14 cellular contexts compared by ENCODE assay signal in genomic region chr19:7054635-7055368, GRCh38. TPM values are rescaled to one million over a fixed set of nuclear protein-coding genes. Genes with fewer than 3 reads are reported as not detected.
"Had no signal": no experiment of that assay in that cellular context is flagged by ENCODE, and none has a peak within 500 bp of the region (broad histone marks: within the 10 kb centered on the region; RNA-seq: fewer than 3 reads in every experiment).

No MANE protein-coding gene starts in this region.

RNA-seq across cellular contexts. Expression of gene MBD3L3, which starts 3.7 kb away (rescaled TPM):
- total RNA-seq: activated B cell treated with CpG ODN at 0.5 μM for 24 hours; activated CD4-positive, alpha-beta memory T cell treated with anti-CD3 and anti-CD28 coated beads, Interleukin-2, amount 10 ng/mL, durations not matched to agents 7 days and 5 days; activated CD4-positive, alpha-beta T cell treated with anti-CD3 and anti-CD28 coated beads, Interleukin-2, amount 10 ng/mL, durations not matched to agents 7 days and 5 days; activated CD8-positive, alpha-beta memory T cell treated with anti-CD3 and anti-CD28 coated beads, Interleukin-2, amount 10 ng/mL, durations not matched to agents 7 days and 5 days; activated naive CD4-positive, alpha-beta T cell treated with anti-CD3 and anti-CD28 coated beads for 36 hours; activated T-helper 1 cell treated with anti-CD3 and anti-CD28 coated beads, Interleukin-12 subunit alpha, Interleukin-12 subunit beta, Interleukin-2, Interleukin-4 antibody, amounts not matched to agents 30 ng/mL and 10 ng/mL and 1 ng/mL, durations not matched to agents 14 hours and 24 hours and 36 hours; activated T-helper 17 cell treated with anti-CD3 and anti-CD28 coated beads, Interleukin-2, amount 50 U/mL, for 72 hours; adrenal gland; aorta; astrocyte; body of pancreas; breast epithelium; cardiac septum; cerebellum had no signal
- polyA plus RNA-seq: adrenal gland, aorta had no signal

RNA-seq across cellular contexts. Expression of gene MBD3L2, which starts 5.7 kb away (rescaled TPM):
- total RNA-seq: activated B cell treated with CpG ODN at 0.5 μM for 24 hours; activated CD4-positive, alpha-beta memory T cell treated with anti-CD3 and anti-CD28 coated beads, Interleukin-2, amount 10 ng/mL, durations not matched to agents 7 days and 5 days; activated CD4-positive, alpha-beta T cell treated with anti-CD3 and anti-CD28 coated beads, Interleukin-2, amount 10 ng/mL, durations not matched to agents 7 days and 5 days; activated CD8-positive, alpha-beta memory T cell treated with anti-CD3 and anti-CD28 coated beads, Interleukin-2, amount 10 ng/mL, durations not matched to agents 7 days and 5 days; activated naive CD4-positive, alpha-beta T cell treated with anti-CD3 and anti-CD28 coated beads for 36 hours; activated T-helper 1 cell treated with anti-CD3 and anti-CD28 coated beads, Interleukin-12 subunit alpha, Interleukin-12 subunit beta, Interleukin-2, Interleukin-4 antibody, amounts not matched to agents 30 ng/mL and 10 ng/mL and 1 ng/mL, durations not matched to agents 14 hours and 24 hours and 36 hours; activated T-helper 17 cell treated with anti-CD3 and anti-CD28 coated beads, Interleukin-2, amount 50 U/mL, for 72 hours; adrenal gland; aorta; body of pancreas; breast epithelium; cardiac septum; cerebellum had no signal
- polyA plus RNA-seq: adrenal gland, aorta had no signal

RNA-seq across cellular contexts. Expression of gene MBD3L4, which starts 14.8 kb away (rescaled TPM):
- total RNA-seq: activated B cell treated with CpG ODN at 0.5 μM for 24 hours; activated CD4-positive, alpha-beta memory T cell treated with anti-CD3 and anti-CD28 coated beads, Interleukin-2, amount 10 ng/mL, durations not matched to agents 7 days and 5 days; activated CD4-positive, alpha-beta T cell treated with anti-CD3 and anti-CD28 coated beads, Interleukin-2, amount 10 ng/mL, durations not matched to agents 7 days and 5 days; activated CD8-positive, alpha-beta memory T cell treated with anti-CD3 and anti-CD28 coated beads, Interleukin-2, amount 10 ng/mL, durations not matched to agents 7 days and 5 days; activated naive CD4-positive, alpha-beta T cell treated with anti-CD3 and anti-CD28 coated beads for 36 hours; activated T-helper 1 cell treated with anti-CD3 and anti-CD28 coated beads, Interleukin-12 subunit alpha, Interleukin-12 subunit beta, Interleukin-2, Interleukin-4 antibody, amounts not matched to agents 30 ng/mL and 10 ng/mL and 1 ng/mL, durations not matched to agents 14 hours and 24 hours and 36 hours; activated T-helper 17 cell treated with anti-CD3 and anti-CD28 coated beads, Interleukin-2, amount 50 U/mL, for 72 hours; adrenal gland; aorta; astrocyte; body of pancreas; breast epithelium; cardiac septum; cerebellum had no signal
- polyA plus RNA-seq: adrenal gland, aorta had no signal

RNA-seq across cellular contexts. Expression of gene MBD3L5, which starts 24.4 kb away (rescaled TPM):
- total RNA-seq: activated B cell treated with CpG ODN at 0.5 μM for 24 hours; activated CD4-positive, alpha-beta memory T cell treated with anti-CD3 and anti-CD28 coated beads, Interleukin-2, amount 10 ng/mL, durations not matched to agents 7 days and 5 days; activated CD4-positive, alpha-beta T cell treated with anti-CD3 and anti-CD28 coated beads, Interleukin-2, amount 10 ng/mL, durations not matched to agents 7 days and 5 days; activated CD8-positive, alpha-beta memory T cell treated with anti-CD3 and anti-CD28 coated beads, Interleukin-2, amount 10 ng/mL, durations not matched to agents 7 days and 5 days; activated naive CD4-positive, alpha-beta T cell treated with anti-CD3 and anti-CD28 coated beads for 36 hours; activated T-helper 1 cell treated with anti-CD3 and anti-CD28 coated beads, Interleukin-12 subunit alpha, Interleukin-12 subunit beta, Interleukin-2, Interleukin-4 antibody, amounts not matched to agents 30 ng/mL and 10 ng/mL and 1 ng/mL, durations not matched to agents 14 hours and 24 hours and 36 hours; activated T-helper 17 cell treated with anti-CD3 and anti-CD28 coated beads, Interleukin-2, amount 50 U/mL, for 72 hours; adrenal gland; aorta; astrocyte; body of pancreas; breast epithelium; cardiac septum; cerebellum had no signal
- polyA plus RNA-seq: adrenal gland, aorta had no signal
